Comparison of ENCODE assay signal across 2 cellular contexts in the genomic region with DNA sequence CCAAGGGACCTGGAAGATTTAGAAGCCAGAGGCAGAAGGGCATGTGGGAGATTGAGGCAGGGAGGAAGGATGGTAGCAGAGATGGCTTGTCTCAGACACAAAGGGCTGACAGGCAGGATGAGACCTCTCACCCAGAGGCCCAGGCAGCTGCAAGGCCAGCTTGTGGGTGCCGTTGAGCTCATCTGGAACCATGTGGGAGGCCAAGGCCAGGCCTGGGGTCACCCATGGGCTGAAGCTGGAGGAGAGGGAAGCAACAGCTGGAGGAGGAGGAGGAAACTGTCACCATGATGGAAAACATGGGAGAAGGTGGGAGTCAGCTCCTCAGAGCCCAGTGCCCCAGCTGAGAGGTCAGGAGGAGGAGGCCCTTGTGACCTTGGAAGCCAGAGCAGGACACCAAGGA.
TF ChIP-seq lines count a peak whose summit lies in the region.

No MANE protein-coding gene starts in this region.

TF ChIP-seq in HepG2, 621 proteins besides CTCF, POLR2A, EP300 and RAD21:
- no peak for TF ChIP-seq PPARG (CRISPR knock-in tag; conservative IDR thresholded peaks at IDR 0.05)
- 0 out of 2 replicates have a peak, but pooled peaks have one; percentile 16 for TF ChIP-seq ZNF687 (CRISPR knock-in tag; IDR thresholded peaks at IDR 0.05)

TF ChIP-seq in SK-N-SH, 30 proteins besides CTCF, POLR2A, EP300 and RAD21:
- TF ChIP-seq USF2 (IDR thresholded peaks at IDR 0.05; ENCODE audit: borderline replicate concordance, low read depth, low read length), result no peak
- TF ChIP-seq FOXJ3 (CRISPR knock-in tag; IDR thresholded peaks at IDR 0.05), result no peak
TF ChIP-seq in SK-N-SH: peak in this region for 0.
